Comparison of ENCODE assay signal across 16 cellular contexts in genomic region chr15:82850731-82851130, GRCh38. TPM values are rescaled to one million over a fixed set of nuclear protein-coding genes. Genes with fewer than 3 reads are reported as not detected.
DNase-seq lines count a peak whose midpoint lies in the region; ATAC-seq and TF ChIP-seq lines count a peak whose summit lies in the region.
"Had no signal": no experiment of that assay in that cellular context is flagged by ENCODE, and none has a peak within 500 bp of the region (broad histone marks: within the 10 kb centered on the region; RNA-seq: fewer than 3 reads in every experiment).

No MANE protein-coding gene starts in this region.

- H3K4me3 Mint-ChIP-seq in stimulated activated memory B cell treated with anti-CD40 and anti-IgM and Interleukin-4, amounts not matched to agents 10 μg/mL and 1 μg/mL and 100 μg/mL, for 72 hours, result no peak overlapping the region
- H3K4me3 Mint-ChIP-seq: activated CD8-positive, alpha-beta T cell treated with anti-CD3 and anti-CD28 coated beads for 36 hours; stimulated activated naive CD8-positive, alpha-beta T cell treated with anti-CD3 and anti-CD28 coated beads, Interleukin-15, Interleukin-2, amounts not matched to agents 100 ng/mL and 50 ng/mL, for 24 hours had no signal

- H3K36me3 Mint-ChIP-seq in stimulated activated memory B cell treated with anti-CD40 and anti-IgM and Interleukin-4, amounts not matched to agents 10 μg/mL and 1 μg/mL and 100 μg/mL, for 72 hours, result peaks cover 57% of the 10 kb centered on the region

- no peaks in the 10 kb centered on the region for H3K27me3 ChIP-seq in dorsolateral prefrontal cortex
- H3K27me3 ChIP-seq: Peyer's patch, uterus had no signal

- H3K4me1 Mint-ChIP-seq in stimulated activated memory B cell treated with anti-CD40 and anti-IgM and Interleukin-4, amounts not matched to agents 10 μg/mL and 1 μg/mL and 100 μg/mL, for 72 hours, result peaks cover 15% of the 10 kb centered on the region

- peak overlapping the region; percentile 32 for H3K27ac Mint-ChIP-seq in stimulated activated memory B cell treated with anti-CD40 and anti-IgM and Interleukin-4, amounts not matched to agents 10 μg/mL and 1 μg/mL and 100 μg/mL, for 72 hours
- H3K27ac Mint-ChIP-seq: activated CD8-positive, alpha-beta T cell treated with anti-CD3 and anti-CD28 coated beads for 36 hours; stimulated activated naive CD8-positive, alpha-beta T cell treated with anti-CD3 and anti-CD28 coated beads, Interleukin-15, Interleukin-2, amounts not matched to agents 100 ng/mL and 50 ng/mL, for 24 hours had no signal

- H3K27ac ChIP-seq in dorsolateral prefrontal cortex, result peak overlapping the region in 48 of 59 donors; percentile 14 to 89 (median 67)
- H3K27ac ChIP-seq: uterus had no signal

- intact Hi-C loops in dorsolateral prefrontal cortex (cut with DNase I), result no loop called here

- ATAC-seq in stimulated activated memory B cell treated with anti-CD40 and anti-IgM and Interleukin-4, amounts not matched to agents 10 μg/mL and 1 μg/mL and 100 μg/mL, for 72 hours, result no peak
- no peak for ATAC-seq in HG03439 (IDR thresholded peaks at IDR 0.05; ENCODE audit: unreplicated experiment)
- ATAC-seq: activated CD8-positive, alpha-beta T cell treated with anti-CD3 and anti-CD28 coated beads for 36 hours had no signal

- peak; percentile 45 for DNase-seq in activated effector memory CD4-positive, alpha-beta T cell treated with anti-CD3 and anti-CD28 coated beads, Interleukin-2, amount 50 U/mL, for 16 hours
- no peak for DNase-seq in activated effector memory CD4-positive, alpha-beta T cell treated with Interleukin-2 at 50 U/mL for 16 hours
- DNase-seq in NCI-H69 (lab: John Stamatoyannopoulos, UW) (peak; percentile 90), dorsolateral prefrontal cortex (peak in 1 of 10 donors; percentile 53), NCI-H1436 (lab: John Stamatoyannopoulos, UW) (no peak)
- DNase-seq in activated T-cell treated with anti-CD3 and anti-CD28 coated beads, Interleukin-2, amount 50 U/mL, for 1 hour, result no peak
- DNase-seq: activated CD8-positive, alpha-beta T cell treated with anti-CD3 and anti-CD28 coated beads for 36 hours; Caco-2; NCI-H1048; NCI-H226; uterus had no signal

- H3K27me3 Mint-ChIP-seq in stimulated activated memory B cell treated with anti-CD40 and anti-IgM and Interleukin-4, amounts not matched to agents 10 μg/mL and 1 μg/mL and 100 μg/mL, for 72 hours, result no peaks in the 10 kb centered on the region
- H3K27me3 Mint-ChIP-seq: activated CD8-positive, alpha-beta T cell treated with anti-CD3 and anti-CD28 coated beads for 36 hours; stimulated activated naive CD8-positive, alpha-beta T cell treated with anti-CD3 and anti-CD28 coated beads, Interleukin-15, Interleukin-2, amounts not matched to agents 100 ng/mL and 50 ng/mL, for 24 hours had no signal

- H3K4me3 ChIP-seq in dorsolateral prefrontal cortex, result no peak overlapping the region
- H3K4me3 ChIP-seq: Peyer's patch, uterus had no signal

- no peak for TF ChIP-seq CTCF in dorsolateral prefrontal cortex (IDR thresholded peaks at IDR 0.05 in 54 of 56, conservative IDR thresholded peaks at IDR 0.05 in 2 of 56; ENCODE audit: low read depth in 1 of 56, partially characterized antibody in 56 of 56)

- no peaks in the 10 kb centered on the region for H3K9me3 Mint-ChIP-seq in stimulated activated memory B cell treated with anti-CD40 and anti-IgM and Interleukin-4, amounts not matched to agents 10 μg/mL and 1 μg/mL and 100 μg/mL, for 72 hours
- H3K9me3 Mint-ChIP-seq: activated CD8-positive, alpha-beta T cell treated with anti-CD3 and anti-CD28 coated beads for 36 hours; stimulated activated naive CD8-positive, alpha-beta T cell treated with anti-CD3 and anti-CD28 coated beads, Interleukin-15, Interleukin-2, amounts not matched to agents 100 ng/mL and 50 ng/mL, for 24 hours had no signal

RNA-seq across cellular contexts. Expression of gene WHAMM, which starts 41.3 kb away (rescaled TPM):
- total RNA-seq in dorsolateral prefrontal cortex, result 10 to 100 TPM in 89 of 120 experiments, 1 to 10 TPM in 31; 7.8 to 16.0 (median 11.1) TPM

RNA-seq across cellular contexts. Expression of gene FSD2, which starts 44.9 kb away (rescaled TPM):
- under 1 TPM in 8 of 120 experiments, not detected in 112; 0.04 to 0.31 (median 0.13) TPM for total RNA-seq in dorsolateral prefrontal cortex
- total RNA-seq: activated CD8-positive, alpha-beta T cell treated with anti-CD3 and anti-CD28 coated beads for 36 hours; Caco-2; Peyer's patch; posterior vena cava; uterus had no signal

Comparison
In these comparisons a context has a peak if more than half of its experiments do, and no peak if none do; other contexts are left out.
1. DNase-seq: peak in activated effector memory CD4-positive, alpha-beta T cell treated with anti-CD3 and anti-CD28 coated beads, Interleukin-2, amount 50 U/mL, for 16 hours (single experiment) and NCI-H69 (single experiment); none in activated effector memory CD4-positive, alpha-beta T cell treated with Interleukin-2 at 50 U/mL for 16 hours (single experiment), NCI-H1436 (single experiment) and activated T-cell treated with anti-CD3 and anti-CD28 coated beads, Interleukin-2, amount 50 U/mL, for 1 hour (single experiment).